Comparison of ENCODE assay signal across 8 cellular contexts in genomic region chr17:51046527-51047384, GRCh38.
DNase-seq lines count a peak whose midpoint lies in the region; ATAC-seq and TF ChIP-seq lines count a peak whose summit lies in the region.

No MANE protein-coding gene starts in this region.

- no peak for ATAC-seq in GM21515 (IDR thresholded peaks at IDR 0.05; ENCODE audit: unreplicated experiment)

- no peaks in the 10 kb centered on the region for H3K9me3 ChIP-seq in BE2C
- no peaks in the 10 kb centered on the region for H3K9me3 ChIP-seq in iPS-18c (ENCODE audit: control insufficient read depth, insufficient read depth, low read length)
- H3K9me3 ChIP-seq in skeletal muscle satellite cell (replicated peaks; ENCODE audit: low read length) = no peaks in the 10 kb centered on the region

- no peaks in the 10 kb centered on the region for H3K4me1 ChIP-seq in BE2C
- H3K4me1 ChIP-seq in skeletal muscle satellite cell (ENCODE audit: control insufficient read depth, insufficient read depth, low read length) = peaks cover 22% of the 10 kb centered on the region

- H3K27me3 ChIP-seq in BE2C = no peaks in the 10 kb centered on the region
- no peaks in the 10 kb centered on the region for H3K27me3 ChIP-seq in skeletal muscle satellite cell (ENCODE audit: control insufficient read depth, insufficient read depth, low read length)

- H3K9ac ChIP-seq in skeletal muscle satellite cell (ENCODE audit: low read depth, low read length) = peak overlapping the region; percentile 25

- peak overlapping the region; percentile 82 for H3K4me2 ChIP-seq in skeletal muscle satellite cell (ENCODE audit: low read length)

- DNase-seq in BE2C (peak; percentile 89), NCI-H1694 treated with DMSO at 0.1 percent for 48 hours (lab: John Stamatoyannopoulos, UW) (peak; percentile 99), brain pericyte (ENCODE audit: low read depth, low spot score) (peak; percentile 64), GM20000 (ENCODE audit: low spot score) (no peak), germinal center (ENCODE audit: low spot score) (no peak)

- H3K36me3 ChIP-seq in BE2C (no peaks in the 10 kb centered on the region), skeletal muscle satellite cell (ENCODE audit: insufficient read depth, low read length) (peaks cover under 1% of the 10 kb centered on the region)

- peak; percentile 4; the same call in 1 of the 2 replicates for TF ChIP-seq CTCF in BE2C (IDR thresholded peaks at IDR 0.05; ENCODE audit: low read depth, low read length)
- TF ChIP-seq CTCF in GM20000 (IDR thresholded peaks at IDR 0.05; ENCODE audit: extremely low read depth, missing control alignments) = no peak

- H3K4me3 ChIP-seq in BE2C (ENCODE audit: low read depth, low read length) (peak overlapping the region; percentile 63), iPS-18c (ENCODE audit: insufficient read depth, low read depth, low read length) (peak overlapping the region; percentile 51), skeletal muscle satellite cell (ENCODE audit: low read length) (peak overlapping the region; percentile 58)

Comparison
In these comparisons a context has a peak if more than half of its experiments do, and no peak if none do; other contexts are left out.
1. DNase-seq: peak in BE2C (single experiment), NCI-H1694 treated with DMSO at 0.1 percent for 48 hours (single experiment) and brain pericyte (single experiment); none in GM20000 (single experiment) and germinal center (single experiment).
2. Peak in every context shown above with its lines, with median percentiles within 50 percentile points of each other: H3K4me3 ChIP-seq.